ENCODE assay signal across 8 cellular contexts in the genomic region with DNA sequence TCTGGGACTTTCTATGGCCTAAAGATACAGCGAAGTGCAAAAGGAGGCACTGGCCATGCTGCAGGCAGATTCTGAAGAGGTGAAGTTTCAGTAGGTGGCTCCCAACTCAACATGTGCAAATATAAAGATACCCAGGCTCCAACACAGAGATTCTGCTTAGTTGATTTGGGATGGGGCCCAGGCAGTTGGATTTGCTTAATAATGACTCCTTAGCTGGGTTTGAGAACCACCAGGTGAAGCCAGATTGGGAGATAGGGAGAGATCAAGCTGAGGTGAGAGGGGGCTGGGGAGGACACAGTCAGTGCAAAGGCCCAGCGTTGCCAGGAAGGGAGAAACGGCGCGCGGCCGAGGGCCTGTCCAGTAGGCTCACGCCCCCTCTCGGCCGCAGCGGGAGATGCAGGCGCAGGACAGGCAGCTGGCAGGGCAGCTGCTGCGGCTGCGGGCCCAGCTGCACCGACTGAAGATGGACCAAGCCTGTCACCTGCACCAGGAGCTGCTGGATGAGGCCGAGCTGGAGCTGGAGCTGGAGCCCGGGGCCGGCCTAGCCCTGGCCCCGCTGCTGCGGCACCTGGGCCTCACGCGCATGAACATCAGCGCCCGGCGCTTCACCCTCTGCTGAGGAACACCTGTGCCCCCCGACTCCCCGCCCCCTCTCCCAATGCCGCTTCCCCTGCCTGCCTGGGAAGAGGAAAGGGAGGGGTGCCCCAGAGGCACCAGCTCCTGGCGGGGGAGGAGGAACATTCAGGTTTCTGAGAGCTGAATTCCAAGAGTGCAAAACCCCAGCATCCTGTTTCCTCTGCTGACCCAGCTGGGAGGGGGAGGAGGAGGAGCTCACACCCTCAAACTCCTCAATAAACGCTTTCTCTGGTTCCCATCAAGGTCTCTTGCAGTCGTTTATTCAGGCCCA. TPM values are rescaled to one million over a fixed set of nuclear protein-coding genes. Genes with fewer than 3 reads are reported as not detected.
DNase-seq lines count a peak whose midpoint lies in the region; ATAC-seq and TF ChIP-seq lines count a peak whose summit lies in the region.

No MANE protein-coding gene starts in this region.

- H3K27ac ChIP-seq in cardiac muscle cell (no peak overlapping the region), psoas muscle (peak overlapping the region; percentile 53)

- H3K4me3 ChIP-seq in cardiac muscle cell (no peak overlapping the region), psoas muscle (no peak overlapping the region)

- H3K36me3 ChIP-seq in cardiac muscle cell (no peaks in the 10 kb centered on the region), psoas muscle (ENCODE audit: insufficient read depth in 1 of 2, low read depth in 1 of 2) (no peaks in the 10 kb centered on the region)

- ATAC-seq in psoas muscle (peak; percentile 75 to 86 (median 79)), GM18870 (IDR thresholded peaks at IDR 0.05; ENCODE audit: unreplicated experiment) (no peak), HG03571 (IDR thresholded peaks at IDR 0.05; ENCODE audit: unreplicated experiment) (no peak)

- TF ChIP-seq CTCF in cardiac muscle cell (IDR thresholded peaks at IDR 0.05; ENCODE audit: low read depth, low read length) (peak; percentile 84), psoas muscle (IDR thresholded peaks at IDR 0.05) (peak; percentile 65)

- H3K4me1 ChIP-seq in cardiac muscle cell (ENCODE audit: low read depth): peaks cover 11% of the 10 kb centered on the region
- H3K4me1 ChIP-seq in psoas muscle: peaks cover 28% of the 10 kb centered on the region

- intact Hi-C loops in psoas muscle (cut with DNase I): no loop called here

- 11 to 16% (median 12%) methylated on average over 24 to 31 of the region's 31 CpGs for WGBS in psoas muscle, 3 donors

- H3K27me3 ChIP-seq in cardiac muscle cell (no peaks in the 10 kb centered on the region), psoas muscle (ENCODE audit: insufficient read depth in 3 of 3, low read length in 2 of 3) (peaks cover 0 to 2% (median 0%) of the 10 kb centered on the region in 3 donors)

- TF ChIP-seq RAD21 in Ishikawa (IDR thresholded peaks at IDR 0.05; ENCODE audit: low read depth): peak; percentile 69; the same call in 1 of the 2 replicates

- TF ChIP-seq EP300 in Ishikawa (IDR thresholded peaks at IDR 0.05; ENCODE audit: borderline replicate concordance): no peak

- H3K9me3 ChIP-seq in cardiac muscle cell (ENCODE audit: low read depth): no peaks in the 10 kb centered on the region
- H3K9me3 ChIP-seq in psoas muscle: no peaks in the 10 kb centered on the region

- peak; percentile 89 for DNase-seq in GM03348 (ENCODE audit: low spot score)
- DNase-seq in activated naive CD4-positive, alpha-beta T cell (lab: John Stamatoyannopoulos, UW): peak; percentile 41 to 60 (median 48)
- peak; percentile 75 to 76 for DNase-seq in cardiac muscle cell (ENCODE audit: low read depth in 1 of 2, low spot score in 1 of 2)
- peak; percentile 89 for DNase-seq in psoas muscle

- peak; percentile 30; the same call in 1 of the 2 replicates for TF ChIP-seq POLR2A in Raji (IDR thresholded peaks at IDR 0.05; ENCODE audit: insufficient read depth, low read depth, low read length)

TF ChIP-seq in Ishikawa, 13 proteins besides CTCF, POLR2A, EP300 and RAD21:
- TF ChIP-seq MAX (IDR thresholded peaks at IDR 0.05) (peak; percentile 14; the same call in 1 of the 2 replicates), TAF1 (IDR thresholded peaks at IDR 0.05; ENCODE audit: low read depth) (no peak), YY1 (IDR thresholded peaks at IDR 0.05; ENCODE audit: low read depth) (no peak)

RNA-seq across cellular contexts. Expression of gene FAM167B, which starts 1.2 kb away (rescaled TPM):
- total RNA-seq in cardiac muscle cell (1.4 and 2.1 TPM in 2 replicates), psoas muscle (1 to 10 TPM; 2.0 to 6.2 (median 3.3) TPM)
- polyA plus RNA-seq in cardiac muscle cell (1.2 and 4.6 TPM in 2 replicates), psoas muscle (1 to 10 TPM; 3.1 to 5.2 (median 3.7) TPM)

RNA-seq across cellular contexts. Expression of gene LCK, which starts 2.8 kb away (rescaled TPM):
- total RNA-seq in cardiac muscle cell: 0.18 TPM in 1 of 2 replicates, not detected in the other
- 0.16 TPM in 1 of 2 replicates, not detected in the other for polyA plus RNA-seq in cardiac muscle cell
- under 1 TPM; 0.77 to 0.89 (median 0.82) TPM for total RNA-seq in psoas muscle
- under 1 TPM; 0.10 to 0.27 (median 0.26) TPM for polyA plus RNA-seq in psoas muscle

RNA-seq across cellular contexts. Expression of gene EIF3I, which starts 26.0 kb away (rescaled TPM):
- total RNA-seq in cardiac muscle cell (165 and 227 TPM in 2 replicates), psoas muscle (100 to 1,000 TPM; 174 to 238 (median 189) TPM)
- polyA plus RNA-seq in cardiac muscle cell (239 and 243 TPM in 2 replicates), psoas muscle (100 to 1,000 TPM; 260 to 506 (median 336) TPM)

RNA-seq across cellular contexts. Expression of gene TMEM234, which starts 26.1 kb away (rescaled TPM):
- total RNA-seq in cardiac muscle cell: 24.1 and 26.2 TPM in 2 replicates
- 36.8 and 38.0 TPM in 2 replicates for polyA plus RNA-seq in cardiac muscle cell
- 1 to 10 TPM; 2.6 to 7.7 (median 4.5) TPM for total RNA-seq in psoas muscle
- polyA plus RNA-seq in psoas muscle: 1 to 10 TPM; 4.6 to 9.8 (median 7.1) TPM

RNA-seq across cellular contexts. Expression of gene DCDC2B, which starts 39.3 kb away (rescaled TPM):
- total RNA-seq in cardiac muscle cell (not detected in 2 replicates), psoas muscle (not detected)
- polyA plus RNA-seq in cardiac muscle cell (0.64 and 0.72 TPM in 2 replicates), psoas muscle (under 1 TPM in 1 of 3 donors, not detected in 2; 0.04 TPM)

Comparison
In these comparisons a context has a peak if more than half of its experiments do, and no peak if none do; other contexts are left out.
1. ATAC-seq: peak in psoas muscle (4 of 4); none in GM18870 (single experiment) and HG03571 (single experiment).
2. Peak in every context shown above with its lines, with median percentiles within 50 percentile points of each other: DNase-seq.